1 cellular context compared by ENCODE assay signal in the genomic region with DNA sequence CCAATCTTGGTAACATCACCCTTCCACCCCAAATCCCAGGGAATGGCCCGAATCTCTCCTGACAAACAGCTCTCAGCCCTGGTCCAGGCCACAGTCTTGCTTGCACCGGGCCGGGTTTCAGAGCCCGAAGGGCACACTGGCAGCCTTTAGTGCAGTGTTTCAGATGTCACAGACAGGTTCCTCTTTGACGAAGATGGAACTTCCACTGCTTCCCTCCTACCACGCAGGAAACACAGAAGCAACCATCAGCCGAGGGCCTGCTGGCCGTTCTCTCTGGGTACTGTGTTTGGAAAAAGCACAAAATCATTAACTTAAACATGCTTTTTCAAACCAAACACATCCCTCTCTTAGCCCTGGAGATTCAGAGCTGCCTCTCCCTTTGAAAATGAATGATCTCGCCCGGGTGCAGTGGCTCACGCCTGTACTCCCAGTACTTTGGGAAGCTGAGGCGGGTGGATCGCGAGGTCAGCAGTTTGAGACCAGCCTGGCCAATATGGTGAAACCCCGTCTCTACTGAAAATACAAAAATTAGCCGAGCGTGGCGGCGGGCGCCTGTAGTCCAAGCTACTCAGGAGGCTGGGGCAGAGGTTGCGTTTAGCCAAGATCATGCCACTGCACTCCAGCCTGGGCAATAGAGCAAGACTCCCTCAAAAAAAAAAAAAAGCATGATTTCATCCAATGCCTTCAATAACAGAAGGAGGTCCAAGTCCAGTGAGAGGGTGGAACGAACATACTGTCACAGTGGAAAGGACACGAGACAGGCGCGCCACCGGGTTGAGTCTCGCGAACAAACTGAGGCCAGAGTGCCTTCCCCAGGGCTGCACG.
A peak's percentile ranks its signal among the peaks of the same experiment; 100 is the strongest.
TF ChIP-seq lines count a peak whose summit lies in the region.
"Not testable (repeated sequence)": the region's sequence is repeated elsewhere in the genome, so short reads cannot be mapped to it uniquely, and the experiment has no call there.

No MANE protein-coding gene starts in this region.

TF ChIP-seq in K562, 482 proteins besides CTCF, POLR2A, EP300 and RAD21:
- 0 out of 2 replicates have a peak, but pooled peaks have one; percentile 29 for TF ChIP-seq ZNF431 (CRISPR knock-in tag; IDR thresholded peaks at IDR 0.05)
- TF ChIP-seq SMARCA5 (IDR thresholded peaks at IDR 0.05) = 0 out of 2 replicates have a peak, but pooled peaks have one; percentile 17
- TF ChIP-seq BCOR (IDR thresholded peaks at IDR 0.05) = peak; percentile 48; the same call in 1 of the 2 replicates
- TF ChIP-seq, protein P1, sequence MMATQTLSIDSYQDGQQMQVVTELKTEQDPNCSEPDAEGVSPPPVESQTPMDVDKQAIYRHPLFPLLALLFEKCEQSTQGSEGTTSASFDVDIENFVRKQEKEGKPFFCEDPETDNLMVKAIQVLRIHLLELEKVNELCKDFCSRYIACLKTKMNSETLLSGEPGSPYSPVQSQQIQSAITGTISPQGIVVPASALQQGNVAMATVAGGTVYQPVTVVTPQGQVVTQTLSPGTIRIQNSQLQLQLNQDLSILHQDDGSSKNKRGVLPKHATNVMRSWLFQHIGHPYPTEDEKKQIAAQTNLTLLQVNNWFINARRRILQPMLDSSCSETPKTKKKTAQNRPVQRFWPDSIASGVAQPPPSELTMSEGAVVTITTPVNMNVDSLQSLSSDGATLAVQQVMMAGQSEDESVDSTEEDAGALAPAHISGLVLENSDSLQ (IDR thresholded peaks at IDR 0.05) = peak; percentile 39; the same call in 1 of the 2 replicates
- TF ChIP-seq, protein P2, sequence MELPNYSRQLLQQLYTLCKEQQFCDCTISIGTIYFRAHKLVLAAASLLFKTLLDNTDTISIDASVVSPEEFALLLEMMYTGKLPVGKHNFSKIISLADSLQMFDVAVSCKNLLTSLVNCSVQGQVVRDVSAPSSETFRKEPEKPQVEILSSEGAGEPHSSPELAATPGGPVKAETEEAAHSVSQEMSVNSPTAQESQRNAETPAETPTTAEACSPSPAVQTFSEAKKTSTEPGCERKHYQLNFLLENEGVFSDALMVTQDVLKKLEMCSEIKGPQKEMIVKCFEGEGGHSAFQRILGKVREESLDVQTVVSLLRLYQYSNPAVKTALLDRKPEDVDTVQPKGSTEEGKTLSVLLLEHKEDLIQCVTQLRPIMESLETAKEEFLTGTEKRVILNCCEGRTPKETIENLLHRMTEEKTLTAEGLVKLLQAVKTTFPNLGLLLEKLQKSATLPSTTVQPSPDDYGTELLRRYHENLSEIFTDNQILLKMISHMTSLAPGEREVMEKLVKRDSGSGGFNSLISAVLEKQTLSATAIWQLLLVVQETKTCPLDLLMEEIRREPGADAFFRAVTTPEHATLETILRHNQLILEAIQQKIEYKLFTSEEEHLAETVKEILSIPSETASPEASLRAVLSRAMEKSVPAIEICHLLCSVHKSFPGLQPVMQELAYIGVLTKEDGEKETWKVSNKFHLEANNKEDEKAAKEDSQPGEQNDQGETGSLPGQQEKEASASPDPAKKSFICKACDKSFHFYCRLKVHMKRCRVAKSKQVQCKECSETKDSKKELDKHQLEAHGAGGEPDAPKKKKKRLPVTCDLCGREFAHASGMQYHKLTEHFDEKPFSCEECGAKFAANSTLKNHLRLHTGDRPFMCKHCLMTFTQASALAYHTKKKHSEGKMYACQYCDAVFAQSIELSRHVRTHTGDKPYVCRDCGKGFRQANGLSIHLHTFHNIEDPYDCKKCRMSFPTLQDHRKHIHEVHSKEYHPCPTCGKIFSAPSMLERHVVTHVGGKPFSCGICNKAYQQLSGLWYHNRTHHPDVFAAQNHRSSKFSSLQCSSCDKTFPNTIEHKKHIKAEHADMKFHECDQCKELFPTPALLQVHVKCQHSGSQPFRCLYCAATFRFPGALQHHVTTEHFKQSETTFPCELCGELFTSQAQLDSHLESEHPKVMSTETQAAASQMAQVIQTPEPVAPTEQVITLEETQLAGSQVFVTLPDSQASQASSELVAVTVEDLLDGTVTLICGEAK (IDR thresholded peaks at IDR 0.05) = 0 out of 2 replicates have a peak, but pooled peaks have one; percentile 24
- TF ChIP-seq, protein P2 (CRISPR knock-in tag; IDR thresholded peaks at IDR 0.05) = not testable (repeated sequence)
- TF ChIP-seq ZNF121 (CRISPR knock-in tag; conservative IDR thresholded peaks at IDR 0.05) = peak; percentile 72
